In genomic region chr5:76831108-76831447, GRCh38 we compare ENCODE assay signal across 13 cellular contexts. TPM values are rescaled to one million over a fixed set of nuclear protein-coding genes. Genes with fewer than 3 reads are reported as not detected.
DNase-seq lines count a peak whose midpoint lies in the region; ATAC-seq, FAIRE-seq and TF ChIP-seq lines count a peak whose summit lies in the region.
"Had no signal": no experiment of that assay in that cellular context is flagged by ENCODE, and none has a peak within 500 bp of the region (broad histone marks: within the 10 kb centered on the region; RNA-seq: fewer than 3 reads in every experiment).

No MANE protein-coding gene starts in this region.

- intact Hi-C loops in activated naive CD4-positive, alpha-beta T cell treated with anti-CD3 and anti-CD28 coated beads for 36 hours (cut with micrococcal nuclease): no loop called here

- peaks cover 8% of the 10 kb centered on the region for H3K4me1 Mint-ChIP-seq in activated naive CD4-positive, alpha-beta T cell treated with anti-CD3 and anti-CD28 coated beads for 36 hours (ENCODE audit: low read depth)
- H3K4me1 Mint-ChIP-seq in activated naive CD8-positive, alpha-beta T cell treated with anti-CD3 and anti-CD28 coated beads, Interleukin-2, amount 50 U/mL, for 24 hours: peaks cover 13% of the 10 kb centered on the region
- H3K4me1 Mint-ChIP-seq: T-cell had no signal

- DNase-seq in activated naive CD4-positive, alpha-beta T cell treated with anti-CD3 and anti-CD28 coated beads for 36 hours: peak; percentile 64
- DNase-seq in activated naive CD4-positive, alpha-beta T cell treated with anti-CD3 and anti-CD28 coated beads, Interleukin-2, amount 50 U/mL, for 16 hours: no peak
- DNase-seq in activated naive CD8-positive, alpha-beta T cell treated with anti-CD3 and anti-CD28 coated beads, Interleukin-2, amount 50 U/mL, for 24 hours: peak; percentile 15
- DNase-seq in hepatic stellate cell (ENCODE audit: low spot score) (peak; percentile 67), urothelium cell line (ENCODE audit: low spot score) (peak; percentile 43), HEK293T (ENCODE audit: extremely low spot score) (no peak)
- DNase-seq: activated CD8-positive, alpha-beta memory T cell treated with anti-CD3 and anti-CD28 coated beads, Interleukin-2, amount 50 U/mL, for 4 hours; caudate nucleus; Karpas-422; NCI-H524 treated with DMSO at 0.1 percent for 48 hours; T-cell had no signal

- no peak for FAIRE-seq in urothelium cell line (lab: Jason Lieb, UNC)

- H3K27ac Mint-ChIP-seq in activated naive CD4-positive, alpha-beta T cell treated with anti-CD3 and anti-CD28 coated beads for 36 hours: no peak overlapping the region
- no peak overlapping the region for H3K27ac Mint-ChIP-seq in activated naive CD8-positive, alpha-beta T cell treated with anti-CD3 and anti-CD28 coated beads, Interleukin-2, amount 50 U/mL, for 24 hours
- H3K27ac Mint-ChIP-seq: T-cell had no signal

- peak; percentile 82 for ATAC-seq in activated naive CD8-positive, alpha-beta T cell treated with anti-CD3 and anti-CD28 coated beads, Interleukin-2, amount 50 U/mL, for 24 hours
- no peak for ATAC-seq in GM21526 (IDR thresholded peaks at IDR 0.05; ENCODE audit: low FRiP score, unreplicated experiment)
- no peak for ATAC-seq in GM21367 (IDR thresholded peaks at IDR 0.05; ENCODE audit: unreplicated experiment)
- ATAC-seq: T-cell had no signal

- H3K4me3 Mint-ChIP-seq in activated naive CD4-positive, alpha-beta T cell treated with anti-CD3 and anti-CD28 coated beads for 36 hours: no peak overlapping the region
- no peak overlapping the region for H3K4me3 Mint-ChIP-seq in activated naive CD8-positive, alpha-beta T cell treated with anti-CD3 and anti-CD28 coated beads, Interleukin-2, amount 50 U/mL, for 24 hours
- H3K4me3 Mint-ChIP-seq: T-cell had no signal

- H3K36me3 Mint-ChIP-seq in activated naive CD4-positive, alpha-beta T cell treated with anti-CD3 and anti-CD28 coated beads for 36 hours (ENCODE audit: low read depth): peaks cover 5% of the 10 kb centered on the region
- no peaks in the 10 kb centered on the region for H3K36me3 Mint-ChIP-seq in activated naive CD8-positive, alpha-beta T cell treated with anti-CD3 and anti-CD28 coated beads, Interleukin-2, amount 50 U/mL, for 24 hours (ENCODE audit: low read depth)

- H3K9me3 Mint-ChIP-seq in activated naive CD4-positive, alpha-beta T cell treated with anti-CD3 and anti-CD28 coated beads for 36 hours: no peaks in the 10 kb centered on the region
- no peaks in the 10 kb centered on the region for H3K9me3 Mint-ChIP-seq in activated naive CD8-positive, alpha-beta T cell treated with anti-CD3 and anti-CD28 coated beads, Interleukin-2, amount 50 U/mL, for 24 hours
- H3K9me3 Mint-ChIP-seq: T-cell had no signal

- POLR2A ChIA-PET in HEK293T (lab: Yijun Ruan, JAX): no interaction called here

- CTCF ChIA-PET in activated naive CD4-positive, alpha-beta T cell treated with anti-CD3 and anti-CD28 coated beads for 36 hours (lab: Charles Lee): no interaction called here
- CTCF ChIA-PET in HEK293T (lab: Yijun Ruan, JAX): no interaction called here

- H3K27me3 Mint-ChIP-seq in activated naive CD4-positive, alpha-beta T cell treated with anti-CD3 and anti-CD28 coated beads for 36 hours (ENCODE audit: low read depth): no peaks in the 10 kb centered on the region
- no peaks in the 10 kb centered on the region for H3K27me3 Mint-ChIP-seq in activated naive CD8-positive, alpha-beta T cell treated with anti-CD3 and anti-CD28 coated beads, Interleukin-2, amount 50 U/mL, for 24 hours
- H3K27me3 Mint-ChIP-seq: T-cell had no signal

TF ChIP-seq in HEK293T, 16 proteins besides CTCF, POLR2A, EP300 and RAD21:
- no peak for TF ChIP-seq SP1 (IDR thresholded peaks at IDR 0.05)
- no peak for TF ChIP-seq NFRKB (IDR thresholded peaks at IDR 0.05)
- no peak for TF ChIP-seq HDGF (IDR thresholded peaks at IDR 0.05; ENCODE audit: borderline replicate concordance)
- TF ChIP-seq LEF1 (IDR thresholded peaks at IDR 0.05; ENCODE audit: borderline replicate concordance): no peak
- no peak for TF ChIP-seq ELF4 (IDR thresholded peaks at IDR 0.05)
- TF ChIP-seq ZNF384 (IDR thresholded peaks at IDR 0.05): no peak
- no peak for TF ChIP-seq FOXM1 (IDR thresholded peaks at IDR 0.05; ENCODE audit: borderline replicate concordance)
- TF ChIP-seq ARNT (IDR thresholded peaks at IDR 0.05): no peak
- no peak for TF ChIP-seq FOXA1 (IDR thresholded peaks at IDR 0.05)
- no peak for TF ChIP-seq FOXK2 (IDR thresholded peaks at IDR 0.05)
- TF ChIP-seq CTBP1 (IDR thresholded peaks at IDR 0.05; ENCODE audit: borderline replicate concordance): no peak
- no peak for TF ChIP-seq BHLHE40 (IDR thresholded peaks at IDR 0.05; ENCODE audit: borderline replicate concordance)
- TF ChIP-seq TARDBP (IDR thresholded peaks at IDR 0.05): no peak
- TF ChIP-seq SUZ12 (IDR thresholded peaks at IDR 0.05): no peak
- TF ChIP-seq, protein P1, sequence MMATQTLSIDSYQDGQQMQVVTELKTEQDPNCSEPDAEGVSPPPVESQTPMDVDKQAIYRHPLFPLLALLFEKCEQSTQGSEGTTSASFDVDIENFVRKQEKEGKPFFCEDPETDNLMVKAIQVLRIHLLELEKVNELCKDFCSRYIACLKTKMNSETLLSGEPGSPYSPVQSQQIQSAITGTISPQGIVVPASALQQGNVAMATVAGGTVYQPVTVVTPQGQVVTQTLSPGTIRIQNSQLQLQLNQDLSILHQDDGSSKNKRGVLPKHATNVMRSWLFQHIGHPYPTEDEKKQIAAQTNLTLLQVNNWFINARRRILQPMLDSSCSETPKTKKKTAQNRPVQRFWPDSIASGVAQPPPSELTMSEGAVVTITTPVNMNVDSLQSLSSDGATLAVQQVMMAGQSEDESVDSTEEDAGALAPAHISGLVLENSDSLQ (IDR thresholded peaks at IDR 0.05): no peak
- no peak for TF ChIP-seq L3MBTL2 (conservative IDR thresholded peaks at IDR 0.05)
TF ChIP-seq in HEK293T: peak in this region for 0.

RNA-seq across cellular contexts. Expression of gene F2RL1, which starts 12.2 kb away (rescaled TPM):
- total RNA-seq in activated naive CD4-positive, alpha-beta T cell treated with anti-CD3 and anti-CD28 coated beads for 36 hours: 1 to 10 TPM; 2.9 to 3.0 TPM

RNA-seq across cellular contexts. Expression of gene S100Z, which starts 18.7 kb away (rescaled TPM):
- 1 to 10 TPM in 1 of 2 experiments, under 1 TPM in 1; 0.81 to 1.1 TPM for total RNA-seq in activated naive CD4-positive, alpha-beta T cell treated with anti-CD3 and anti-CD28 coated beads for 36 hours

Comparison
In these comparisons a context has a peak if more than half of its experiments do, and no peak if none do; other contexts are left out.
1. DNase-seq: peak in activated naive CD4-positive, alpha-beta T cell treated with anti-CD3 and anti-CD28 coated beads for 36 hours (single experiment), activated naive CD8-positive, alpha-beta T cell treated with anti-CD3 and anti-CD28 coated beads, Interleukin-2, amount 50 U/mL, for 24 hours (single experiment), hepatic stellate cell (single experiment) and urothelium cell line (single experiment); none in activated naive CD4-positive, alpha-beta T cell treated with anti-CD3 and anti-CD28 coated beads, Interleukin-2, amount 50 U/mL, for 16 hours (single experiment) and HEK293T (single experiment).